In genomic region chr10:117005454-117006055, GRCh38 we compare ENCODE assay signal across 1 cellular context.
TF ChIP-seq lines count a peak whose summit lies in the region.

No MANE protein-coding gene starts in this region.

TF ChIP-seq in GM23338, 12 proteins besides CTCF, POLR2A, EP300 and RAD21 (continued from another document):
- TF ChIP-seq, protein P1, sequence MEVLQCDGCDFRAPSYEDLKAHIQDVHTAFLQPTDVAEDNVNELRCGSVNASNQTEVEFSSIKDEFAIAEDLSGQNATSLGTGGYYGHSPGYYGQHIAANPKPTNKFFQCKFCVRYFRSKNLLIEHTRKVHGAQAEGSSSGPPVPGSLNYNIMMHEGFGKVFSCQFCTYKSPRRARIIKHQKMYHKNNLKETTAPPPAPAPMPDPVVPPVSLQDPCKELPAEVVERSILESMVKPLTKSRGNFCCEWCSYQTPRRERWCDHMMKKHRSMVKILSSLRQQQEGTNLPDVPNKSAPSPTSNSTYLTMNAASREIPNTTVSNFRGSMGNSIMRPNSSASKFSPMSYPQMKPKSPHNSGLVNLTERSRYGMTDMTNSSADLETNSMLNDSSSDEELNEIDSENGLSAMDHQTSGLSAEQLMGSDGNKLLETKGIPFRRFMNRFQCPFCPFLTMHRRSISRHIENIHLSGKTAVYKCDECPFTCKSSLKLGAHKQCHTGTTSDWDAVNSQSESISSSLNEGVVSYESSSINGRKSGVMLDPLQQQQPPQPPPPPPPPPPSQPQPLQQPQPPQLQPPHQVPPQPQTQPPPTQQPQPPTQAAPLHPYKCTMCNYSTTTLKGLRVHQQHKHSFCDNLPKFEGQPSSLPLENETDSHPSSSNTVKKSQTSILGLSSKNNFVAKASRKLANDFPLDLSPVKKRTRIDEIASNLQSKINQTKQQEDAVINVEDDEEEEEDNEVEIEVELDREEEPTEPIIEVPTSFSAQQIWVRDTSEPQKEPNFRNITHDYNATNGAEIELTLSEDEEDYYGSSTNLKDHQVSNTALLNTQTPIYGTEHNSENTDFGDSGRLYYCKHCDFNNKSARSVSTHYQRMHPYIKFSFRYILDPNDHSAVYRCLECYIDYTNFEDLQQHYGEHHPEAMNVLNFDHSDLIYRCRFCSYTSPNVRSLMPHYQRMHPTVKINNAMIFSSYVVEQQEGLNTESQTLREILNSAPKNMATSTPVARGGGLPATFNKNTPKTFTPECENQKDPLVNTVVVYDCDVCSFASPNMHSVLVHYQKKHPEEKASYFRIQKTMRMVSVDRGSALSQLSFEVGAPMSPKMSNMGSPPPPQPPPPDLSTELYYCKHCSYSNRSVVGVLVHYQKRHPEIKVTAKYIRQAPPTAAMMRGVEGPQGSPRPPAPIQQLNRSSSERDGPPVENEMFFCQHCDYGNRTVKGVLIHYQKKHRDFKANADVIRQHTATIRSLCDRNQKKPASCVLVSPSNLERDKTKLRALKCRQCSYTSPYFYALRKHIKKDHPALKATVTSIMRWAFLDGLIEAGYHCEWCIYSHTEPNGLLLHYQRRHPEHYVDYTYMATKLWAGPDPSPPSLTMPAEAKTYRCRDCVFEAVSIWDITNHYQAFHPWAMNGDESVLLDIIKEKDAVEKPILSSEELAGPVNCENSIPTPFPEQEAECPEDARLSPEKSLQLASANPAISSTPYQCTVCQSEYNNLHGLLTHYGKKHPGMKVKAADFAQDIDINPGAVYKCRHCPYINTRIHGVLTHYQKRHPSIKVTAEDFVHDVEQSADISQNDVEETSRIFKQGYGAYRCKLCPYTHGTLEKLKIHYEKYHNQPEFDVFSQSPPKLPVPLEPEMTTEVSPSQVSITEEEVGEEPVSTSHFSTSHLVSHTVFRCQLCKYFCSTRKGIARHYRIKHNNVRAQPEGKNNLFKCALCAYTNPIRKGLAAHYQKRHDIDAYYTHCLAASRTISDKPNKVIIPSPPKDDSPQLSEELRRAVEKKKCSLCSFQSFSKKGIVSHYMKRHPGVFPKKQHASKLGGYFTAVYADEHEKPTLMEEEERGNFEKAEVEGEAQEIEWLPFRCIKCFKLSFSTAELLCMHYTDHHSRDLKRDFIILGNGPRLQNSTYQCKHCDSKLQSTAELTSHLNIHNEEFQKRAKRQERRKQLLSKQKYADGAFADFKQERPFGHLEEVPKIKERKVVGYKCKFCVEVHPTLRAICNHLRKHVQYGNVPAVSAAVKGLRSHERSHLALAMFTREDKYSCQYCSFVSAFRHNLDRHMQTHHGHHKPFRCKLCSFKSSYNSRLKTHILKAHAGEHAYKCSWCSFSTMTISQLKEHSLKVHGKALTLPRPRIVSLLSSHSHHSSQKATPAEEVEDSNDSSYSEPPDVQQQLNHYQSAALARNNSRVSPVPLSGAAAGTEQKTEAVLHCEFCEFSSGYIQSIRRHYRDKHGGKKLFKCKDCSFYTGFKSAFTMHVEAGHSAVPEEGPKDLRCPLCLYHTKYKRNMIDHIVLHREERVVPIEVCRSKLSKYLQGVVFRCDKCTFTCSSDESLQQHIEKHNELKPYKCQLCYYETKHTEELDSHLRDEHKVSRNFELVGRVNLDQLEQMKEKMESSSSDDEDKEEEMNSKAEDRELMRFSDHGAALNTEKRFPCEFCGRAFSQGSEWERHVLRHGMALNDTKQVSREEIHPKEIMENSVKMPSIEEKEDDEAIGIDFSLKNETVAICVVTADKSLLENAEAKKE (CRISPR knock-in tag; IDR thresholded peaks at IDR 0.05): no peak
- no peak for TF ChIP-seq ZNF331 (CRISPR knock-in tag; IDR thresholded peaks at IDR 0.05; ENCODE audit: low read depth)
TF ChIP-seq in GM23338: peak in this region for 0.
